In the genomic region with DNA sequence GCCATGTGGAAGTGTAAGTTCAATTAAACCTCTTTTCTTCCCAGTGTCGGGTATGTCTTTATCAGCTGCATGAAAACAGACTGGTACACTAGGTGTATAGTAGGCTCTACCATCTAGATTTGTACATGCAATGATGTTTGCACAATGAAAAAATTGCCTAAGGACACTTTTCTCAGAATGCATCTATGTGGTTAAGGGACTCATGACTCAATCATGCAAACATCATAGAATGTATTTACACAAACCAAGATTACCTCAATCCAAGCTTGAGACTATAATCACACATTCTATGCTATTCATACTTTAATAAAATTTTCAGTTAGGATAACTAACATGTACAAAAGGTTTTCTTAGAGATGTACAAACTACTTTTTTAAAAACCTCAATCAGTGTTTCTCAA, we compare ENCODE assay signal across 22 cellular contexts.
DNase-seq lines count a peak whose midpoint lies in the region; ATAC-seq, FAIRE-seq and TF ChIP-seq lines count a peak whose summit lies in the region.
"Had no signal": no experiment of that assay in that cellular context is flagged by ENCODE, and none has a peak within 500 bp of the region (broad histone marks: within the 10 kb centered on the region; RNA-seq: fewer than 3 reads in every experiment).

No MANE protein-coding gene starts in this region.

- ATAC-seq in HG02938 (IDR thresholded peaks at IDR 0.05; ENCODE audit: unreplicated experiment), result no peak
- ATAC-seq: gastrocnemius medialis, T-helper 17 cell had no signal

- H3K4me1 Mint-ChIP-seq in nephron progenitor cell, result peaks cover 9% of the 10 kb centered on the region
- H3K4me1 Mint-ChIP-seq: T-helper 17 cell had no signal

- H3K27ac Mint-ChIP-seq in nephron progenitor cell, result peak overlapping the region; percentile 15
- H3K27ac Mint-ChIP-seq: activated naive CD8-positive, alpha-beta T cell; T-helper 17 cell had no signal

- DNase-seq in H54 (ENCODE audit: insufficient read length, low spot score), result no peak
- DNase-seq in RPMI7951 (ENCODE audit: low read depth), result peak; percentile 37
- peak; percentile 41 for DNase-seq in epithelial cell of prostate (ENCODE audit: low read depth, low spot score)
- no peak for DNase-seq in nephron progenitor cell
- no peak for DNase-seq in cortex of kidney (lab: John Stamatoyannopoulos, UW)
- DNase-seq in NCI-H187 (lab: John Stamatoyannopoulos, UW), result no peak
- DNase-seq: activated T-cell treated with anti-CD3 and anti-CD28 coated beads for 4 hours; gastrocnemius medialis; KBM-7; mesenchymal stem cell; NCI-H1417; NCI-H446; posterior cingulate gyrus; sigmoid colon; stimulated activated naive CD4-positive, alpha-beta T cell treated with Interleukin-2 at 50 U/mL for 16 hours; T-helper 17 cell; testis had no signal

- no peak for TF ChIP-seq CTCF in nephron progenitor cell (IDR thresholded peaks at IDR 0.05)

- H3K36me3 Mint-ChIP-seq in nephron progenitor cell (ENCODE audit: low read depth), result no peaks in the 10 kb centered on the region
- H3K36me3 Mint-ChIP-seq: activated naive CD8-positive, alpha-beta T cell had no signal

- TF ChIP-seq POLR2A in H54 (IDR thresholded peaks at IDR 0.05; ENCODE audit: low read depth, low read length), result no peak

- peak; percentile 90 for FAIRE-seq in H54 (lab: Jason Lieb, UNC)
- FAIRE-seq: D721Med, urothelium cell line had no signal

- no peaks in the 10 kb centered on the region for H3K9me3 Mint-ChIP-seq in nephron progenitor cell

- peak overlapping the region; percentile 20 for H3K27ac ChIP-seq in epithelial cell of prostate
- H3K27ac ChIP-seq: gastrocnemius medialis, sigmoid colon, SK-N-MC, testis had no signal

- H3K27me3 Mint-ChIP-seq in nephron progenitor cell (ENCODE audit: low read depth, poor library complexity), result peaks cover 6% of the 10 kb centered on the region
- H3K27me3 Mint-ChIP-seq: activated naive CD8-positive, alpha-beta T cell; T-helper 17 cell had no signal

- H3K4me3 Mint-ChIP-seq in nephron progenitor cell, result no peak overlapping the region
- H3K4me3 Mint-ChIP-seq: activated naive CD8-positive, alpha-beta T cell; T-helper 17 cell had no signal

Comparison
In these comparisons a context has a peak if more than half of its experiments do, and no peak if none do; other contexts are left out.
1. DNase-seq: peak in RPMI7951 (single experiment) and epithelial cell of prostate (single experiment); none in H54 (single experiment), nephron progenitor cell (single experiment), cortex of kidney (single experiment) and NCI-H187 (0 of 2).